13 cellular contexts compared by ENCODE assay signal in the genomic region with DNA sequence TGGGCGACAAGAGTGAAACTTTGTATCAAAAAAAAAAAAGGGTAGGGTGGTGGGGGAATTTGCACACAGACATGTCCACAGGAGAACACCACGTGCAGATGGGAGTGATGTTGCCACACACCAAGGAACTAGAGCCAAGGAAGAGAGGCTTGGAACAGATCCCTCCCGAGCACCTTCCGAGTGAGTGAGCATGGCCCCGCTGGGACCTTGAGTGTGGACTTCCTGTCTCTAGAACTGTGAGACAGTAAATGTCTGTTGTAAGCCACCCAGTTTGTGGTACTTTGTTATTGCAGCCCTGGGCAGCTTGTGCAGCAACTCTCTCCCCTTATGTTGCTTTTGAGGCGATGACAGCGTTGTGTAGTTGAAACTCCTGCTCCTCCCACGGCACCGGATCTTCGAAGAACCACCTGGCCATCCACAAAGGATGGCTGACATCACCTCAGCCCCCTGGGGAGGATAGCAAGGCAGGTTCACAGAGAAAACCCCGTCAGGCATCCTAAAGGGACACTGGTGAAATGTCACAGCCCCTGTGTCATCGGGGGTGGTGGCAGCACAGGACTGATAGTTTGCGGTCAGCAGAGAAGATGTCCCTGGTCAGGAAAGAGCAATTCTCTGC. TPM values are rescaled to one million over a fixed set of nuclear protein-coding genes. Genes with fewer than 3 reads are reported as not detected.
DNase-seq lines count a peak whose midpoint lies in the region; TF ChIP-seq lines count a peak whose summit lies in the region.
"Had no signal": no experiment of that assay in that cellular context is flagged by ENCODE, and none has a peak within 500 bp of the region (broad histone marks: within the 10 kb centered on the region; RNA-seq: fewer than 3 reads in every experiment).

No MANE protein-coding gene starts in this region.

- no peak overlapping the region for H3K4me3 ChIP-seq in BLaER1
- no peak overlapping the region for H3K4me3 ChIP-seq in HUES48 (ENCODE audit: low read depth, low read length)
- no peak overlapping the region for H3K4me3 ChIP-seq in cardiac fibroblast (replicated peaks in 1 of 2; ENCODE audit: low read depth in 2 of 2, low read length in 2 of 2)
- H3K4me3 ChIP-seq in smooth muscle cell = no peak overlapping the region
- H3K4me3 ChIP-seq: stomach had no signal

- 70% methylated on average over 13 of the region's 13 CpGs for WGBS in smooth muscle cell (ENCODE audit: low lambda C conversion rate)

- H3K27me3 ChIP-seq in BLaER1 = no peaks in the 10 kb centered on the region
- H3K27me3 ChIP-seq in HUES48 (ENCODE audit: control insufficient read depth, insufficient read depth, low read length) = no peaks in the 10 kb centered on the region
- H3K27me3 ChIP-seq in smooth muscle cell (ENCODE audit: low read depth) = no peaks in the 10 kb centered on the region
- H3K27me3 ChIP-seq: stomach had no signal

- H3F3A ChIP-seq in smooth muscle cell (ENCODE audit: low read depth) = peaks cover 16% of the 10 kb centered on the region

- peaks cover 12% of the 10 kb centered on the region for H3K27me3 Mint-ChIP-seq in nephron progenitor cell (ENCODE audit: low read depth, poor library complexity)

- no peaks in the 10 kb centered on the region for H3K9me3 ChIP-seq in BLaER1
- no peaks in the 10 kb centered on the region for H3K9me3 ChIP-seq in HUES48 (ENCODE audit: control insufficient read depth, insufficient read depth, low read length)
- H3K9me3 ChIP-seq in smooth muscle cell (replicated peaks; ENCODE audit: low read depth) = no peaks in the 10 kb centered on the region
- H3K9me3 ChIP-seq: stomach had no signal

- H3K4me1 ChIP-seq in BLaER1 (peaks cover 32% of the 10 kb centered on the region), HUES48 (ENCODE audit: control insufficient read depth, insufficient read depth, low read length) (peaks cover 22% of the 10 kb centered on the region), smooth muscle cell (ENCODE audit: low read depth) (peaks cover 22% of the 10 kb centered on the region)

- H3K4me1 Mint-ChIP-seq in nephron progenitor cell = peaks cover 55% of the 10 kb centered on the region

- H3K27ac Mint-ChIP-seq in nephron progenitor cell = peak overlapping the region; percentile 34
- H3K27ac Mint-ChIP-seq: CD8-positive, alpha-beta T cell; progenitor cell of endocrine pancreas had no signal

- H3K4me2 ChIP-seq in BLaER1 = peak overlapping the region; percentile 73
- no peak overlapping the region for H3K4me2 ChIP-seq in smooth muscle cell

- H2AFZ ChIP-seq in smooth muscle cell (ENCODE audit: low read depth) = no peak overlapping the region

- peaks cover 3% of the 10 kb centered on the region for H3K9me3 Mint-ChIP-seq in nephron progenitor cell
- H3K9me3 Mint-ChIP-seq: CD8-positive, alpha-beta T cell had no signal

- TF ChIP-seq CTCF in cardiac fibroblast (IDR thresholded peaks at IDR 0.05; ENCODE audit: low read depth, low read length) (no peak), nephron progenitor cell (IDR thresholded peaks at IDR 0.05) (no peak), smooth muscle cell (IDR thresholded peaks at IDR 0.05; ENCODE audit: borderline replicate concordance, insufficient read depth, poor library complexity, severe bottlenecking) (no peak)

- no peaks in the 10 kb centered on the region for H3K36me3 Mint-ChIP-seq in nephron progenitor cell (ENCODE audit: low read depth)
- H3K36me3 Mint-ChIP-seq: CD8-positive, alpha-beta T cell had no signal

- H3K27ac ChIP-seq in BLaER1 (no peak overlapping the region), HUES48 (ENCODE audit: low read depth, low read length) (peak overlapping the region; percentile 47), smooth muscle cell (ENCODE audit: low read depth) (no peak overlapping the region)
- H3K27ac ChIP-seq: stomach, WERI-Rb-1 had no signal

- DNase-seq in cardiac fibroblast (ENCODE audit: low read depth in 2 of 2) (peak; percentile 78 to 86), nephron progenitor cell (no peak), LoVo (ENCODE audit: low spot score) (no peak), CD1c-positive myeloid dendritic cell (ENCODE audit: extremely low spot score) (no peak), smooth muscle cell (lab: John Stamatoyannopoulos, UW; ENCODE audit: unreplicated experiment) (no peak)
- no peak for DNase-seq in activated T-cell treated with anti-CD3 and anti-CD28 coated beads, Interleukin-2, amount 50 U/mL, for 1 hour
- DNase-seq: aorta; CD8-positive, alpha-beta T cell; stomach; WERI-Rb-1 had no signal

- H3K9ac ChIP-seq in BLaER1 (no peak overlapping the region), HUES48 (ENCODE audit: low read depth, low read length) (no peak overlapping the region), smooth muscle cell (ENCODE audit: low read depth) (no peak overlapping the region)

- H3K36me3 ChIP-seq in BLaER1 (no peaks in the 10 kb centered on the region), HUES48 (ENCODE audit: control insufficient read depth, insufficient read depth, low read length) (no peaks in the 10 kb centered on the region), smooth muscle cell (ENCODE audit: low read depth) (no peaks in the 10 kb centered on the region)
- H3K36me3 ChIP-seq: stomach, WERI-Rb-1 had no signal

- no peaks in the 10 kb centered on the region for H3K79me2 ChIP-seq in smooth muscle cell (ENCODE audit: low read depth)

- no peaks in the 10 kb centered on the region for H4K20me1 ChIP-seq in BLaER1
- no peaks in the 10 kb centered on the region for H4K20me1 ChIP-seq in smooth muscle cell (ENCODE audit: low read depth)

- no peak overlapping the region for H3K4me3 Mint-ChIP-seq in nephron progenitor cell
- H3K4me3 Mint-ChIP-seq: CD8-positive, alpha-beta T cell had no signal

RNA-seq across cellular contexts. Expression of a gene that starts 54.7 kb away (rescaled TPM):
- total RNA-seq in smooth muscle cell = 15.6 and 17.6 TPM in 2 replicates
- polyA plus RNA-seq in smooth muscle cell = 18.3 and 21.9 TPM in 2 replicates

Comparison
In these comparisons a context has a peak if more than half of its experiments do, and no peak if none do; other contexts are left out.
1. DNase-seq: peak in cardiac fibroblast (2 of 2); none in nephron progenitor cell (single experiment), LoVo (single experiment), CD1c-positive myeloid dendritic cell (single experiment), activated T-cell treated with anti-CD3 and anti-CD28 coated beads, Interleukin-2, amount 50 U/mL, for 1 hour (single experiment) and smooth muscle cell (single experiment).